In genomic region chr3:54856271-54856670, GRCh38 we compare ENCODE assay signal across 27 cellular contexts.
"Had no signal": no experiment of that assay in that cellular context is flagged by ENCODE, and none has a peak within 500 bp of the region (broad histone marks: within the 10 kb centered on the region; RNA-seq: fewer than 3 reads in every experiment).

No MANE protein-coding gene starts in this region.

- DNase-seq: activated CD4-positive, alpha-beta memory T cell treated with anti-CD3 and anti-CD28 coated beads for 36 hours; activated CD4-positive, alpha-beta T cell treated with anti-CD3 and anti-CD28 coated beads, Interleukin-2, amount 10 ng/mL, durations not matched to agents 24 days and 14 days; activated CD8-positive, alpha-beta memory T cell treated with anti-CD3 and anti-CD28 coated beads, Interleukin-2, amount 50 U/mL, for 4 hours; activated effector memory CD4-positive, alpha-beta T cell treated with anti-CD3 and anti-CD28 coated beads, Interleukin-2, amount 50 U/mL, for 16 hours; activated naive CD4-positive, alpha-beta T cell treated with anti-CD3 and anti-CD28 coated beads for 36 hours; activated naive CD8-positive, alpha-beta T cell treated with anti-CD3 and anti-CD28 coated beads for 36 hours; activated T-cell treated with anti-CD3 and anti-CD28 coated beads, Interleukin-2, amount 50 U/mL, for 1 hour; adrenal gland; cortex of kidney; effector memory CD8-positive, alpha-beta T cell; erythroblast; gastrocnemius medialis; glutamatergic neuron; islet precursor cell; left cardiac atrium; left ventricle myocardium superior; mucosa of descending colon; right lobe of liver; stimulated activated CD4-positive, alpha-beta T cell treated with anti-CD3 and anti-CD28 coated beads, Interleukin-12 subunit alpha, Interleukin-12 subunit beta, amount 100 ng/mL, for 4 hours; stimulated activated CD4-positive, alpha-beta T cell treated with anti-CD3 and anti-CD28 coated beads, Interleukin-4, amount 100 ng/mL, for 1 hour; stimulated activated naive CD8-positive, alpha-beta T cell treated with anti-CD3 and anti-CD28 coated beads, Interleukin-15, Interleukin-2, amounts not matched to agents 100 U/mL and 50 U/mL, for 24 hours; trophoblast cell; WERI-Rb-1 had no signal

- H3K36me3 ChIP-seq: adrenal gland, ascending aorta, cardiac muscle cell, gastrocnemius medialis, right lobe of liver, thoracic aorta, WERI-Rb-1 had no signal

- H3K27me3 ChIP-seq: adrenal gland, ascending aorta, cardiac muscle cell, gastrocnemius medialis, right lobe of liver had no signal

- H3K4me3 ChIP-seq: adrenal gland, ascending aorta, cardiac muscle cell, gastrocnemius medialis, mucosa of descending colon, right lobe of liver, skin epidermis, thoracic aorta had no signal

- H3K27ac ChIP-seq: adrenal gland, ascending aorta, cardiac muscle cell, gastrocnemius medialis, right lobe of liver, thoracic aorta, WERI-Rb-1 had no signal

- H3K4me1 ChIP-seq: ascending aorta, right lobe of liver had no signal

- H3K9me3 ChIP-seq: adrenal gland, ascending aorta, gastrocnemius medialis, mucosa of descending colon, right lobe of liver, thoracic aorta had no signal
